9 cellular contexts compared by ENCODE assay signal in genomic region chr20:63957690-63958441, GRCh38. TPM values are rescaled to one million over a fixed set of nuclear protein-coding genes. Genes with fewer than 3 reads are reported as not detected.
DNase-seq lines count a peak whose midpoint lies in the region; ATAC-seq and TF ChIP-seq lines count a peak whose summit lies in the region.
"Had no signal": no experiment of that assay in that cellular context is flagged by ENCODE, and none has a peak within 500 bp of the region (broad histone marks: within the 10 kb centered on the region; RNA-seq: fewer than 3 reads in every experiment).

No MANE protein-coding gene starts in this region.

- intact Hi-C loops in sciatic nerve (cut with DNase I): no loop called here

- DNase-seq in NCI-H146 (lab: John Stamatoyannopoulos, UW): peak; percentile 73
- DNase-seq in NCI-H146 treated with DMSO at 0.1 percent for 48 hours (lab: John Stamatoyannopoulos, UW; ENCODE audit: unreplicated experiment): no peak
- peak; percentile 49 for DNase-seq in OCI-M1 (lab: John Stamatoyannopoulos, UW)
- DNase-seq in epithelial cell of esophagus (ENCODE audit: low read depth): peak; percentile 63
- DNase-seq in sciatic nerve (ENCODE audit: low spot score): no peak
- DNase-seq in ecto neural progenitor cell (ENCODE audit: low spot score): no peak

- H3K4me3 ChIP-seq in epithelial cell of esophagus (ENCODE audit: low read length): peak overlapping the region; percentile 57

- no peak for TF ChIP-seq CTCF in epithelial cell of esophagus (IDR thresholded peaks at IDR 0.05; ENCODE audit: insufficient read depth, low read depth, low read length, missing control alignments)

- peak; percentile 0 for ATAC-seq in sciatic nerve
- ATAC-seq in HG03439 (IDR thresholded peaks at IDR 0.05; ENCODE audit: unreplicated experiment): no peak
- no peak for ATAC-seq in HG03457 (IDR thresholded peaks at IDR 0.05; ENCODE audit: unreplicated experiment)

RNA-seq across cellular contexts. Expression of gene UCKL1, which starts 1.6 kb away (rescaled TPM):
- total RNA-seq in sciatic nerve: 50.8 TPM

RNA-seq across cellular contexts. Expression of gene ZNF512B, which starts 11.9 kb away (rescaled TPM):
- total RNA-seq in sciatic nerve: 13.6 TPM

RNA-seq across cellular contexts. Expression of gene SAMD10, which starts 21.6 kb away (rescaled TPM):
- 2.9 TPM for total RNA-seq in sciatic nerve
- total RNA-seq: SK-MEL-5 had no signal

RNA-seq across cellular contexts. Expression of gene PRPF6, which starts 23.1 kb away (rescaled TPM):
- 60.4 TPM for total RNA-seq in sciatic nerve

Comparison
In these comparisons a context has a peak if more than half of its experiments do, and no peak if none do; other contexts are left out.
1. DNase-seq: peak in NCI-H146 (single experiment), OCI-M1 (single experiment) and epithelial cell of esophagus (single experiment); none in NCI-H146 treated with DMSO at 0.1 percent for 48 hours (single experiment), sciatic nerve (single experiment) and ecto neural progenitor cell (single experiment).